Comparison of ENCODE assay signal across 1 cellular context in genomic region chr1:43185021-43185420, GRCh38.
TF ChIP-seq lines count a peak whose summit lies in the region.

No MANE protein-coding gene starts in this region.

TF ChIP-seq in GM23338, 12 proteins besides CTCF, POLR2A, EP300 and RAD21 (continued from another document):
- TF ChIP-seq, protein P1, sequence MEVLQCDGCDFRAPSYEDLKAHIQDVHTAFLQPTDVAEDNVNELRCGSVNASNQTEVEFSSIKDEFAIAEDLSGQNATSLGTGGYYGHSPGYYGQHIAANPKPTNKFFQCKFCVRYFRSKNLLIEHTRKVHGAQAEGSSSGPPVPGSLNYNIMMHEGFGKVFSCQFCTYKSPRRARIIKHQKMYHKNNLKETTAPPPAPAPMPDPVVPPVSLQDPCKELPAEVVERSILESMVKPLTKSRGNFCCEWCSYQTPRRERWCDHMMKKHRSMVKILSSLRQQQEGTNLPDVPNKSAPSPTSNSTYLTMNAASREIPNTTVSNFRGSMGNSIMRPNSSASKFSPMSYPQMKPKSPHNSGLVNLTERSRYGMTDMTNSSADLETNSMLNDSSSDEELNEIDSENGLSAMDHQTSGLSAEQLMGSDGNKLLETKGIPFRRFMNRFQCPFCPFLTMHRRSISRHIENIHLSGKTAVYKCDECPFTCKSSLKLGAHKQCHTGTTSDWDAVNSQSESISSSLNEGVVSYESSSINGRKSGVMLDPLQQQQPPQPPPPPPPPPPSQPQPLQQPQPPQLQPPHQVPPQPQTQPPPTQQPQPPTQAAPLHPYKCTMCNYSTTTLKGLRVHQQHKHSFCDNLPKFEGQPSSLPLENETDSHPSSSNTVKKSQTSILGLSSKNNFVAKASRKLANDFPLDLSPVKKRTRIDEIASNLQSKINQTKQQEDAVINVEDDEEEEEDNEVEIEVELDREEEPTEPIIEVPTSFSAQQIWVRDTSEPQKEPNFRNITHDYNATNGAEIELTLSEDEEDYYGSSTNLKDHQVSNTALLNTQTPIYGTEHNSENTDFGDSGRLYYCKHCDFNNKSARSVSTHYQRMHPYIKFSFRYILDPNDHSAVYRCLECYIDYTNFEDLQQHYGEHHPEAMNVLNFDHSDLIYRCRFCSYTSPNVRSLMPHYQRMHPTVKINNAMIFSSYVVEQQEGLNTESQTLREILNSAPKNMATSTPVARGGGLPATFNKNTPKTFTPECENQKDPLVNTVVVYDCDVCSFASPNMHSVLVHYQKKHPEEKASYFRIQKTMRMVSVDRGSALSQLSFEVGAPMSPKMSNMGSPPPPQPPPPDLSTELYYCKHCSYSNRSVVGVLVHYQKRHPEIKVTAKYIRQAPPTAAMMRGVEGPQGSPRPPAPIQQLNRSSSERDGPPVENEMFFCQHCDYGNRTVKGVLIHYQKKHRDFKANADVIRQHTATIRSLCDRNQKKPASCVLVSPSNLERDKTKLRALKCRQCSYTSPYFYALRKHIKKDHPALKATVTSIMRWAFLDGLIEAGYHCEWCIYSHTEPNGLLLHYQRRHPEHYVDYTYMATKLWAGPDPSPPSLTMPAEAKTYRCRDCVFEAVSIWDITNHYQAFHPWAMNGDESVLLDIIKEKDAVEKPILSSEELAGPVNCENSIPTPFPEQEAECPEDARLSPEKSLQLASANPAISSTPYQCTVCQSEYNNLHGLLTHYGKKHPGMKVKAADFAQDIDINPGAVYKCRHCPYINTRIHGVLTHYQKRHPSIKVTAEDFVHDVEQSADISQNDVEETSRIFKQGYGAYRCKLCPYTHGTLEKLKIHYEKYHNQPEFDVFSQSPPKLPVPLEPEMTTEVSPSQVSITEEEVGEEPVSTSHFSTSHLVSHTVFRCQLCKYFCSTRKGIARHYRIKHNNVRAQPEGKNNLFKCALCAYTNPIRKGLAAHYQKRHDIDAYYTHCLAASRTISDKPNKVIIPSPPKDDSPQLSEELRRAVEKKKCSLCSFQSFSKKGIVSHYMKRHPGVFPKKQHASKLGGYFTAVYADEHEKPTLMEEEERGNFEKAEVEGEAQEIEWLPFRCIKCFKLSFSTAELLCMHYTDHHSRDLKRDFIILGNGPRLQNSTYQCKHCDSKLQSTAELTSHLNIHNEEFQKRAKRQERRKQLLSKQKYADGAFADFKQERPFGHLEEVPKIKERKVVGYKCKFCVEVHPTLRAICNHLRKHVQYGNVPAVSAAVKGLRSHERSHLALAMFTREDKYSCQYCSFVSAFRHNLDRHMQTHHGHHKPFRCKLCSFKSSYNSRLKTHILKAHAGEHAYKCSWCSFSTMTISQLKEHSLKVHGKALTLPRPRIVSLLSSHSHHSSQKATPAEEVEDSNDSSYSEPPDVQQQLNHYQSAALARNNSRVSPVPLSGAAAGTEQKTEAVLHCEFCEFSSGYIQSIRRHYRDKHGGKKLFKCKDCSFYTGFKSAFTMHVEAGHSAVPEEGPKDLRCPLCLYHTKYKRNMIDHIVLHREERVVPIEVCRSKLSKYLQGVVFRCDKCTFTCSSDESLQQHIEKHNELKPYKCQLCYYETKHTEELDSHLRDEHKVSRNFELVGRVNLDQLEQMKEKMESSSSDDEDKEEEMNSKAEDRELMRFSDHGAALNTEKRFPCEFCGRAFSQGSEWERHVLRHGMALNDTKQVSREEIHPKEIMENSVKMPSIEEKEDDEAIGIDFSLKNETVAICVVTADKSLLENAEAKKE (CRISPR knock-in tag; IDR thresholded peaks at IDR 0.05): no peak
- TF ChIP-seq, protein P2, sequence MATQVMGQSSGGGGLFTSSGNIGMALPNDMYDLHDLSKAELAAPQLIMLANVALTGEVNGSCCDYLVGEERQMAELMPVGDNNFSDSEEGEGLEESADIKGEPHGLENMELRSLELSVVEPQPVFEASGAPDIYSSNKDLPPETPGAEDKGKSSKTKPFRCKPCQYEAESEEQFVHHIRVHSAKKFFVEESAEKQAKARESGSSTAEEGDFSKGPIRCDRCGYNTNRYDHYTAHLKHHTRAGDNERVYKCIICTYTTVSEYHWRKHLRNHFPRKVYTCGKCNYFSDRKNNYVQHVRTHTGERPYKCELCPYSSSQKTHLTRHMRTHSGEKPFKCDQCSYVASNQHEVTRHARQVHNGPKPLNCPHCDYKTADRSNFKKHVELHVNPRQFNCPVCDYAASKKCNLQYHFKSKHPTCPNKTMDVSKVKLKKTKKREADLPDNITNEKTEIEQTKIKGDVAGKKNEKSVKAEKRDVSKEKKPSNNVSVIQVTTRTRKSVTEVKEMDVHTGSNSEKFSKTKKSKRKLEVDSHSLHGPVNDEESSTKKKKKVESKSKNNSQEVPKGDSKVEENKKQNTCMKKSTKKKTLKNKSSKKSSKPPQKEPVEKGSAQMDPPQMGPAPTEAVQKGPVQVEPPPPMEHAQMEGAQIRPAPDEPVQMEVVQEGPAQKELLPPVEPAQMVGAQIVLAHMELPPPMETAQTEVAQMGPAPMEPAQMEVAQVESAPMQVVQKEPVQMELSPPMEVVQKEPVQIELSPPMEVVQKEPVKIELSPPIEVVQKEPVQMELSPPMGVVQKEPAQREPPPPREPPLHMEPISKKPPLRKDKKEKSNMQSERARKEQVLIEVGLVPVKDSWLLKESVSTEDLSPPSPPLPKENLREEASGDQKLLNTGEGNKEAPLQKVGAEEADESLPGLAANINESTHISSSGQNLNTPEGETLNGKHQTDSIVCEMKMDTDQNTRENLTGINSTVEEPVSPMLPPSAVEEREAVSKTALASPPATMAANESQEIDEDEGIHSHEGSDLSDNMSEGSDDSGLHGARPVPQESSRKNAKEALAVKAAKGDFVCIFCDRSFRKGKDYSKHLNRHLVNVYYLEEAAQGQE (IDR thresholded peaks at IDR 0.05; ENCODE audit: unreplicated experiment): no peak
